Comparison of ENCODE assay signal across 26 cellular contexts in genomic region chr14:77265561-77266335, GRCh38. TPM values are rescaled to one million over a fixed set of nuclear protein-coding genes. Genes with fewer than 3 reads are reported as not detected.
"Had no signal": no experiment of that assay in that cellular context is flagged by ENCODE, and none has a peak within 500 bp of the region (broad histone marks: within the 10 kb centered on the region; RNA-seq: fewer than 3 reads in every experiment).

No MANE protein-coding gene starts in this region.

- H3K36me3 ChIP-seq: breast epithelium, esophagus squamous epithelium, left lung, neural progenitor cell, ovary, prostate gland, right atrium auricular region, suprapubic skin, tibial artery, upper lobe of right lung had no signal

- ATAC-seq: left lung, natural killer cell, upper lobe of right lung had no signal

- H3K4me3 ChIP-seq: breast epithelium, esophagus squamous epithelium, left lung, lung, neural progenitor cell, ovary, prostate gland, right atrium auricular region, suprapubic skin, tibial artery, upper lobe of right lung had no signal

- H2AFZ ChIP-seq: neural progenitor cell had no signal

- H3K27ac ChIP-seq: breast epithelium, epithelial cell of prostate, esophagus squamous epithelium, left lung, neural progenitor cell, ovary, prostate gland, right atrium auricular region, suprapubic skin, tibial artery, upper lobe of right lung had no signal

- H3K4me2 ChIP-seq: neural progenitor cell had no signal

- H3K27me3 ChIP-seq: ovary had no signal

- DNase-seq: activated CD4-positive, alpha-beta memory T cell treated with anti-CD3 and anti-CD28 coated beads, Interleukin-2, amount 10 ng/mL, durations not matched to agents 7 days and 5 days; activated CD4-positive, alpha-beta T cell treated with anti-CD3 and anti-CD28 coated beads, Interleukin-2, amount 10 ng/mL, durations not matched to agents 24 days and 14 days; activated CD4-positive, CD25-positive, alpha-beta regulatory T cell treated with anti-CD3 and anti-CD28 coated beads, Interleukin-2, amount 50 U/mL, for 72 hours; activated CD8-positive, alpha-beta memory T cell treated with anti-CD3 and anti-CD28 coated beads, Interleukin-2, amount 50 U/mL, for 48 hours; activated gamma-delta T cell treated with Interleukin-2 at 50 U/mL for 16 hours; activated naive CD4-positive, alpha-beta T cell treated with anti-CD3 and anti-CD28 coated beads, Interleukin-2, amount 50 U/mL, for 16 hours; activated T-cell treated with anti-CD3 and anti-CD28 coated beads, Interleukin-2, amount 50 U/mL, for 24 hours; central memory CD4-positive, alpha-beta T cell; effector CD4-positive, alpha-beta T cell; esophagus squamous epithelium; mesendoderm; natural killer cell; ovary; stimulated activated naive CD4-positive, alpha-beta T cell; T-helper 2 cell; tibial artery; upper lobe of right lung had no signal

- H3K4me1 ChIP-seq: breast epithelium, left lung, prostate gland, right atrium auricular region, upper lobe of right lung had no signal

- H3K9me3 ChIP-seq: prostate gland, suprapubic skin, upper lobe of right lung had no signal

RNA-seq across cellular contexts. Expression of gene NGB, which starts 5.3 kb away (rescaled TPM):
- total RNA-seq: activated CD4-positive, alpha-beta memory T cell treated with anti-CD3 and anti-CD28 coated beads, Interleukin-2, amount 10 ng/mL, durations not matched to agents 7 days and 5 days; activated CD4-positive, alpha-beta T cell treated with anti-CD3 and anti-CD28 coated beads, Interleukin-2, amount 10 ng/mL, durations not matched to agents 24 days and 14 days; breast epithelium; esophagus squamous epithelium; left lung; lung; mononuclear cell; natural killer cell; right atrium auricular region; suprapubic skin; upper lobe of right lung had no signal
- polyA plus RNA-seq: lung had no signal
